25 cellular contexts compared by ENCODE assay signal in genomic region chr6:71252407-71252806, GRCh38. TPM values are rescaled to one million over a fixed set of nuclear protein-coding genes. Genes with fewer than 3 reads are reported as not detected.
DNase-seq lines count a peak whose midpoint lies in the region; ATAC-seq and TF ChIP-seq lines count a peak whose summit lies in the region.
"Had no signal": no experiment of that assay in that cellular context is flagged by ENCODE, and none has a peak within 500 bp of the region (broad histone marks: within the 10 kb centered on the region; RNA-seq: fewer than 3 reads in every experiment).

No MANE protein-coding gene starts in this region.

- POLR2A ChIA-PET in activated B cell treated with CpG ODN at 0.5 μM for 24 hours (lab: Charles Lee), result interaction anchor here (5.8 kb wide), 1 partner anchor 36 kb away, joined by 67 read pairs; the partner anchor contains the start of gene OGFRL1

- no peaks in the 10 kb centered on the region for H3K36me3 Mint-ChIP-seq in activated B cell treated with CpG ODN at 0.5 μM for 24 hours (ENCODE audit: low read depth)
- H3K36me3 Mint-ChIP-seq: activated CD4-positive, alpha-beta memory T cell treated with anti-CD3 and anti-CD28 coated beads for 36 hours; activated naive CD8-positive, alpha-beta T cell had no signal

- no peaks in the 10 kb centered on the region for H3K4me1 ChIP-seq in HAP-1

- TF ChIP-seq CTCF in HL-60 (IDR thresholded peaks at IDR 0.05; ENCODE audit: insufficient read depth, low read length) (no peak), activated B cell treated with CpG ODN at 0.5 μM for 24 hours (IDR thresholded peaks at IDR 0.05) (no peak)

- H3K27me3 ChIP-seq in HL-60 (ENCODE audit: insufficient read depth, poor library complexity, severe bottlenecking) (no peaks in the 10 kb centered on the region), HAP-1 (ENCODE audit: low read depth) (no peaks in the 10 kb centered on the region)
- H3K27me3 ChIP-seq: ascending aorta had no signal

- no peaks in the 10 kb centered on the region for H3K36me3 ChIP-seq in HAP-1 (replicated peaks)
- H3K36me3 ChIP-seq: ascending aorta had no signal

- peaks cover 5% of the 10 kb centered on the region for H3K9me3 Mint-ChIP-seq in activated B cell treated with CpG ODN at 0.5 μM for 24 hours
- H3K9me3 Mint-ChIP-seq: activated CD4-positive, alpha-beta memory T cell treated with anti-CD3 and anti-CD28 coated beads for 36 hours; activated T-helper 2 cell treated with anti-CD3 and anti-CD28 coated beads, Interferon-gamma antibody, Interleukin-2, Interleukin-4, amounts not matched to agents 10 μg/mL and 5 μg/mL and 100 μg/mL, durations not matched to agents 14 hours and 24 hours and 36 hours; T-helper 2 cell treated with Interferon-gamma antibody and Interleukin-4, amounts not matched to agents 5 μg/mL and 100 μg/mL, for 36 hours had no signal

- peak overlapping the region; percentile 26; the same call in 1 of the 2 replicates for H3K27ac ChIP-seq in HL-60 (replicated peaks)
- H3K27ac ChIP-seq: ascending aorta had no signal

- in situ Hi-C loops in HAP-1 (cut with MboI; ENCODE audit: low sequenced_read_pairs), result no loop called here

- peak overlapping the region; percentile 41 for H3K4me3 Mint-ChIP-seq in activated B cell treated with CpG ODN at 0.5 μM for 24 hours
- H3K4me3 Mint-ChIP-seq: activated CD4-positive, alpha-beta memory T cell treated with anti-CD3 and anti-CD28 coated beads for 36 hours; activated naive CD8-positive, alpha-beta T cell; T-helper 2 cell treated with Interferon-gamma antibody and Interleukin-4, amounts not matched to agents 5 μg/mL and 100 μg/mL, for 36 hours had no signal

- intact Hi-C loops in activated B cell treated with CpG ODN at 0.5 μM for 24 hours (cut with micrococcal nuclease), result no loop called here

- CTCF ChIA-PET in activated B cell treated with CpG ODN at 0.5 μM for 24 hours (lab: Charles Lee), result interaction anchor here (1.4 kb wide), 1 partner anchor 36 kb away, joined by 3 read pairs; the partner anchor contains the start of gene OGFRL1

- peaks cover 65% of the 10 kb centered on the region for H3K4me1 Mint-ChIP-seq in activated B cell treated with CpG ODN at 0.5 μM for 24 hours

- H3K9me3 ChIP-seq in HAP-1, result no peaks in the 10 kb centered on the region; the same call in 1 of the 2 replicates
- H3K9me3 ChIP-seq: ascending aorta, SK-N-SH had no signal

- H3K27me3 Mint-ChIP-seq in activated B cell treated with CpG ODN at 0.5 μM for 24 hours, result no peaks in the 10 kb centered on the region
- H3K27me3 Mint-ChIP-seq: activated CD4-positive, alpha-beta memory T cell treated with anti-CD3 and anti-CD28 coated beads for 36 hours had no signal

- H3K4me3 ChIP-seq in HL-60 (replicated peaks; ENCODE audit: insufficient read depth, low read length) (no peak overlapping the region), HAP-1 (no peak overlapping the region)
- H3K4me3 ChIP-seq: ascending aorta had no signal

- DNase-seq in AML-193 (lab: John Stamatoyannopoulos, UW), result peak; percentile 58 to 67
- no peak for DNase-seq in HL-60 (ENCODE audit: low read depth in 1 of 2, low spot score in 1 of 2)
- peak; percentile 14 for DNase-seq in NOMO-1 treated with dmso at 0.1 percent for 144 hours (lab: John Stamatoyannopoulos, UW; ENCODE audit: unreplicated experiment)
- DNase-seq in activated B cell treated with CpG ODN at 0.5 μM for 24 hours, result no peak
- no peak for DNase-seq in pons (ENCODE audit: low spot score)
- no peak for DNase-seq in HAP-1 (ENCODE audit: low spot score in 2 of 2)
- DNase-seq in activated gamma-delta T cell (lab: John Stamatoyannopoulos, UW), result no peak
- DNase-seq: activated CD4-positive, alpha-beta memory T cell treated with anti-CD3 and anti-CD28 coated beads for 36 hours; activated CD4-positive, CD25-positive, alpha-beta regulatory T cell; activated CD8-positive, alpha-beta memory T cell treated with anti-CD3 and anti-CD28 coated beads, Interleukin-2, amount 50 U/mL, for 48 hours; COR-L47; GF-D8; H7; MM.1S; NCI-H1694 treated with DMSO at 0.1 percent for 48 hours; NCI-H2171; NCI-H524 treated with DMSO at 0.1 percent for 48 hours; RPMI8226; SK-N-SH; stimulated activated CD4-positive, alpha-beta T cell treated with anti-CD3 and anti-CD28 coated beads, Interleukin-1b, Interleukin-23, amount 100 ng/mL, for 48 hours had no signal

- H3K27ac Mint-ChIP-seq in activated B cell treated with CpG ODN at 0.5 μM for 24 hours, result peak overlapping the region; percentile 72
- H3K27ac Mint-ChIP-seq: activated CD4-positive, alpha-beta memory T cell treated with anti-CD3 and anti-CD28 coated beads for 36 hours; activated naive CD8-positive, alpha-beta T cell; activated T-helper 2 cell treated with anti-CD3 and anti-CD28 coated beads, Interferon-gamma antibody, Interleukin-2, Interleukin-4, amounts not matched to agents 10 μg/mL and 5 μg/mL and 100 μg/mL, durations not matched to agents 14 hours and 24 hours and 36 hours; T-helper 2 cell treated with Interferon-gamma antibody and Interleukin-4, amounts not matched to agents 5 μg/mL and 100 μg/mL, for 36 hours had no signal

- no peak for ATAC-seq in activated B cell treated with CpG ODN at 0.5 μM for 24 hours (ENCODE audit: low read depth)
- no peak for ATAC-seq in HG03439 (IDR thresholded peaks at IDR 0.05; ENCODE audit: unreplicated experiment)

RNA-seq across cellular contexts. Expression of gene OGFRL1, which starts 36.2 kb away (rescaled TPM):
- 17.1 and 18.4 TPM in 2 replicates for total RNA-seq in activated B cell treated with CpG ODN at 0.5 μM for 24 hours

Comparison
In these comparisons a context has a peak if more than half of its experiments do, and no peak if none do; other contexts are left out.
1. DNase-seq: peak in AML-193 (2 of 2) and NOMO-1 treated with dmso at 0.1 percent for 144 hours (single experiment); none in HL-60 (0 of 2), activated B cell treated with CpG ODN at 0.5 μM for 24 hours (single experiment), pons (single experiment), HAP-1 (0 of 2) and activated gamma-delta T cell (single experiment).